In genomic region chr6:144283781-144284473, GRCh38 we compare ENCODE assay signal across 8 cellular contexts. TPM values are rescaled to one million over a fixed set of nuclear protein-coding genes. Genes with fewer than 3 reads are reported as not detected.
DNase-seq lines count a peak whose midpoint lies in the region; ATAC-seq and TF ChIP-seq lines count a peak whose summit lies in the region.

No MANE protein-coding gene starts in this region.

- H3K4me2 ChIP-seq in GM23338, result peak overlapping the region; percentile 82

- TF ChIP-seq CTCF in GM23338 (conservative IDR thresholded peaks at IDR 0.05; ENCODE audit: low read depth in 2 of 2) (peak in 1 of 2 experiments; percentile 31; a peak in 1 of 4 replicates), fibroblast of pulmonary artery (IDR thresholded peaks at IDR 0.05; ENCODE audit: low read length, missing control alignments) (peak; percentile 20)

- H3K27me3 Mint-ChIP-seq in GM23338 (ENCODE audit: insufficient read depth, low read depth, poor library complexity), result peaks cover 19% of the 10 kb centered on the region

- no peak overlapping the region for H3K27ac Mint-ChIP-seq in GM23338

- H3K4me1 Mint-ChIP-seq in GM23338, result peaks cover 36% of the 10 kb centered on the region

- H3K27me3 ChIP-seq in GM23338 (ENCODE audit: insufficient read depth) (peaks cover 33% of the 10 kb centered on the region), rectal smooth muscle tissue (ENCODE audit: control insufficient read depth, insufficient read depth, low read length) (no peaks in the 10 kb centered on the region)

- H3K9me2 ChIP-seq in GM23338 (ENCODE audit: insufficient read depth), result no peaks in the 10 kb centered on the region

- peaks cover 18% of the 10 kb centered on the region for H3K79me2 ChIP-seq in GM23338 (replicated peaks; ENCODE audit: insufficient read depth)

- H3K36me3 Mint-ChIP-seq in GM23338 (ENCODE audit: low read depth), result peaks cover 3% of the 10 kb centered on the region; the same call in 1 of the 3 replicates

- DNase-seq in GM23338 (ENCODE audit: low spot score) (peak; percentile 42), SK-N-MC (ENCODE audit: low read depth, low spot score) (no peak), fibroblast of pulmonary artery (ENCODE audit: low read depth) (peak; percentile 45), NCI-H1694 treated with DMSO at 0.1 percent for 48 hours (lab: John Stamatoyannopoulos, UW) (no peak), ecto neural progenitor cell (ENCODE audit: low spot score) (no peak), HPDE6-E6E7 (ENCODE audit: extremely low spot score) (no peak)
- DNase-seq in stimulated activated CD4-positive, alpha-beta T cell treated with anti-CD3 and anti-CD28 coated beads, Interleukin-4, amount 100 ng/mL, for 1 hour, result no peak

- H3F3A ChIP-seq in GM23338 (replicated peaks; ENCODE audit: low read depth), result 0 out of 2 replicates have a peak, but pooled peaks cover 3% of the 10 kb centered on the region

- no peaks in the 10 kb centered on the region for H3K9me3 ChIP-seq in SK-N-MC (ENCODE audit: low read depth, low read length)

- no peak overlapping the region for H2AFZ ChIP-seq in GM23338

- H3K4me3 ChIP-seq in GM23338 (peak overlapping the region; percentile 80), SK-N-MC (peak overlapping the region; percentile 80), fibroblast of pulmonary artery (replicated peaks; ENCODE audit: low read depth, low read length) (peak overlapping the region; percentile 94), rectal smooth muscle tissue (ENCODE audit: low read length) (peak overlapping the region; percentile 65)

- H3K9me3 Mint-ChIP-seq in GM23338, result no peaks in the 10 kb centered on the region

- H3K4me1 ChIP-seq in GM23338 (ENCODE audit: insufficient read depth) (peaks cover 36% of the 10 kb centered on the region), rectal smooth muscle tissue (ENCODE audit: control insufficient read depth, insufficient read depth, low read length) (no peaks in the 10 kb centered on the region)

- no peak overlapping the region for H3K27ac ChIP-seq in GM23338 (ENCODE audit: low read depth)
- H3K27ac ChIP-seq in SK-N-MC, result no peak overlapping the region
- H3K27ac ChIP-seq in rectal smooth muscle tissue (ENCODE audit: low read depth, low read length), result no peak overlapping the region

- H3K36me3 ChIP-seq in GM23338 (ENCODE audit: insufficient read depth), result no peaks in the 10 kb centered on the region
- H3K36me3 ChIP-seq in SK-N-MC (ENCODE audit: insufficient read depth, low read length), result no peaks in the 10 kb centered on the region
- H3K36me3 ChIP-seq in rectal smooth muscle tissue (ENCODE audit: control insufficient read depth, insufficient read depth, low read length), result no peaks in the 10 kb centered on the region

- H3K4me3 Mint-ChIP-seq in GM23338, result peak overlapping the region; percentile 96

- H4K20me1 ChIP-seq in GM23338 (replicated peaks; ENCODE audit: insufficient read depth), result 0 out of 2 replicates have a peak, but pooled peaks cover 6% of the 10 kb centered on the region

- ATAC-seq in GM23338, result no peak

- H3K9ac ChIP-seq in SK-N-MC (ENCODE audit: insufficient read length) (peak overlapping the region; percentile 72), rectal smooth muscle tissue (ENCODE audit: low read length) (no peak overlapping the region)

TF ChIP-seq in GM23338, 12 proteins besides CTCF, POLR2A, EP300 and RAD21:
- TF ChIP-seq EZH2phosphoT487 (IDR thresholded peaks at IDR 0.05; ENCODE audit: unreplicated experiment) (no peak), ZNF331 (CRISPR knock-in tag; IDR thresholded peaks at IDR 0.05; ENCODE audit: low read depth) (no peak), CREB1 (CRISPR knock-in tag; IDR thresholded peaks at IDR 0.05; ENCODE audit: low read depth) (no peak), ZNF462 (CRISPR knock-in tag; IDR thresholded peaks at IDR 0.05) (no peak), STAT1 (IDR thresholded peaks at IDR 0.05; ENCODE audit: unreplicated experiment) (no peak), POLR2AphosphoS5 (IDR thresholded peaks at IDR 0.05; ENCODE audit: low read depth) (no peak), EZH2 (IDR thresholded peaks at IDR 0.05; ENCODE audit: low read depth, unreplicated experiment) (no peak), JUNB (IDR thresholded peaks at IDR 0.05; ENCODE audit: unreplicated experiment) (no peak)
TF ChIP-seq in GM23338: peak in this region for 0.

RNA-seq across cellular contexts. Expression of gene UTRN, which starts 1.2 kb away (rescaled TPM):
- total RNA-seq in GM23338 (2014; rRNA removed; shearing (Covaris generic)), result 86.8 and 121 TPM in 2 replicates
- 34.8 and 53.9 TPM in 2 replicates for polyA plus RNA-seq in GM23338 (2016; fragmentation: Nextera tagmentation; extraction: Ambion mirVana)

Comparison
In these comparisons a context has a peak if more than half of its experiments do, and no peak if none do; other contexts are left out.
1. DNase-seq: peak in GM23338 (single experiment) and fibroblast of pulmonary artery (single experiment); none in SK-N-MC (single experiment), NCI-H1694 treated with DMSO at 0.1 percent for 48 hours (single experiment), stimulated activated CD4-positive, alpha-beta T cell treated with anti-CD3 and anti-CD28 coated beads, Interleukin-4, amount 100 ng/mL, for 1 hour (single experiment), ecto neural progenitor cell (single experiment) and HPDE6-E6E7 (single experiment).
2. Peak in every context shown above with its lines, with median percentiles within 50 percentile points of each other: H3K4me3 ChIP-seq.